In genomic region chr5:173814053-173814452, GRCh38 we compare ENCODE assay signal across 26 cellular contexts.
"Had no signal": no experiment of that assay in that cellular context is flagged by ENCODE, and none has a peak within 500 bp of the region (broad histone marks: within the 10 kb centered on the region; RNA-seq: fewer than 3 reads in every experiment).

No MANE protein-coding gene starts in this region.

- H3K36me3 ChIP-seq: esophagus squamous epithelium, neural progenitor cell, right lobe of liver, stomach, thyroid gland, vagina had no signal

- H2AFZ ChIP-seq: neural progenitor cell, parathyroid adenoma had no signal

- H3K27me3 ChIP-seq: esophagus squamous epithelium, neural progenitor cell, right lobe of liver, stomach, thyroid gland, vagina had no signal

- H3K4me1 ChIP-seq: neural progenitor cell, right lobe of liver, stomach, vagina had no signal

- H3K4me2 ChIP-seq: neural progenitor cell had no signal

- H3K4me1 Mint-ChIP-seq: nephron, neural progenitor cell had no signal

- H3K9ac ChIP-seq: neural progenitor cell, parathyroid adenoma had no signal

- H3K27ac ChIP-seq: coronary artery, esophagus squamous epithelium, neural progenitor cell, parathyroid adenoma, right lobe of liver, stomach, thyroid gland, vagina had no signal

- H3K27me3 Mint-ChIP-seq: progenitor cell of endocrine pancreas had no signal

- H3K4me3 ChIP-seq: coronary artery, esophagus squamous epithelium, lung, mucosa of descending colon, neural progenitor cell, right lobe of liver, stomach, thyroid gland, vagina had no signal

- H3K36me3 Mint-ChIP-seq: mesothelial cell of epicardium, neural progenitor cell had no signal

- H3K9me3 ChIP-seq: esophagus squamous epithelium, mucosa of descending colon, right lobe of liver, stomach, thyroid gland, vagina had no signal

- DNase-seq: dermis blood vessel endothelial cell; effector memory CD4-positive, alpha-beta T cell; erythroblast; esophagus squamous epithelium; kidney; mesenchymal stem cell; mucosa of descending colon; naive thymus-derived CD4-positive, alpha-beta T cell; right lobe of liver; small intestine; stimulated activated CD4-positive, alpha-beta T cell treated with anti-CD3 and anti-CD28 coated beads, Interleukin-15, amount 100 ng/mL, for 24 hours; stimulated activated CD4-positive, alpha-beta T cell treated with anti-CD3 and anti-CD28 coated beads, Interleukin-4, amount 100 ng/mL, for 1 hour; stimulated activated CD8-positive, alpha-beta memory T cell treated with anti-CD3 and anti-CD28 coated beads, Interleukin-4, amount 100 ng/mL, for 48 hours; stimulated activated naive CD4-positive, alpha-beta T cell treated with Interleukin-2 at 50 U/mL for 16 hours; stomach; thyroid gland; trophoblast cell had no signal

- ATAC-seq: left lobe of liver; mucosa of descending colon; naive thymus-derived CD4-positive, alpha-beta T cell; right lobe of liver had no signal

- H3K4me3 Mint-ChIP-seq: mesothelial cell of epicardium; naive thymus-derived CD4-positive, alpha-beta T cell; nephron; neural progenitor cell had no signal

- H3K27ac Mint-ChIP-seq: mesothelial cell of epicardium; naive thymus-derived CD4-positive, alpha-beta T cell; nephron; neural progenitor cell; progenitor cell of endocrine pancreas had no signal
